In genomic region chr17:37696366-37696765, GRCh38 we compare ENCODE assay signal across 23 cellular contexts. TPM values are rescaled to one million over a fixed set of nuclear protein-coding genes. Genes with fewer than 3 reads are reported as not detected.
DNase-seq lines count a peak whose midpoint lies in the region; ATAC-seq, FAIRE-seq and TF ChIP-seq lines count a peak whose summit lies in the region.
"Had no signal": no experiment of that assay in that cellular context is flagged by ENCODE, and none has a peak within 500 bp of the region (broad histone marks: within the 10 kb centered on the region; RNA-seq: fewer than 3 reads in every experiment).

No MANE protein-coding gene starts in this region.

- H3K27me3 ChIP-seq in HepG2 (ENCODE audit: control insufficient read depth in 1 of 2, insufficient read depth in 2 of 2, low read length in 2 of 2) (no peaks in the 10 kb centered on the region), right lobe of liver (no peaks in the 10 kb centered on the region), hepatocyte (no peaks in the 10 kb centered on the region)

- H3K4me2 ChIP-seq in HepG2 (ENCODE audit: low read depth, low read length): no peak overlapping the region
- no peak overlapping the region for H3K4me2 ChIP-seq in hepatocyte

- H3K4me1 ChIP-seq in HepG2 (ENCODE audit: insufficient read depth, low read length) (peaks cover 81% of the 10 kb centered on the region), right lobe of liver (peaks cover 0 to 10% (median 0%) of the 10 kb centered on the region in 4 donors), hepatocyte (ENCODE audit: insufficient read depth) (peaks cover 26% of the 10 kb centered on the region)

- POLR2A ChIA-PET in HepG2 (lab: Yijun Ruan, JAX): interaction anchor here (2.0 kb wide), 1 partner anchor 12 kb away, joined by 9 read pairs; no protein-coding TSS in a partner anchor
- POLR2A ChIA-PET in HEK293T (lab: Yijun Ruan, JAX): no interaction called here

- no peak for DNase-seq in HepG2 (ENCODE audit: low spot score)
- no peak for DNase-seq in right lobe of liver
- no peak for DNase-seq in hepatocyte (ENCODE audit: low spot score)
- DNase-seq in progenitor cell of endocrine pancreas (ENCODE audit: low spot score, unreplicated experiment): no peak
- DNase-seq in HEK293T (ENCODE audit: extremely low spot score): no peak
- DNase-seq: C1 segment of cervical spinal cord; Caco-2; CD4-positive, alpha-beta memory T cell; DMS 273 treated with DMSO at 0.1 percent for 48 hours; DMS79; EL; GDM1; GM23248; H7; HCEC 1CT had no signal

- no peak for TF ChIP-seq EP300 in HepG2 (IDR thresholded peaks at IDR 0.05; ENCODE audit: low read depth in 2 of 2, low read length in 2 of 2)
- no peak for TF ChIP-seq EP300 in HepG2 (CRISPR knock-in tag; IDR thresholded peaks at IDR 0.05; ENCODE audit: borderline replicate concordance)

- intact Hi-C loops in HepG2 (cut with micrococcal nuclease; ENCODE audit: unreplicated experiment): no loop called here
- intact Hi-C loops in right lobe of liver (cut with DNase I): loop anchor here in 1 of 2 donors (10.0 kb wide), 1 partner anchor 78 kb away; no protein-coding TSS in a partner anchor

- H3K27me3 Mint-ChIP-seq in progenitor cell of endocrine pancreas: no peaks in the 10 kb centered on the region

- H3K4me1 Mint-ChIP-seq in progenitor cell of endocrine pancreas (ENCODE audit: low read depth): peaks cover 52% of the 10 kb centered on the region
- H3K4me1 Mint-ChIP-seq: CD4-positive, alpha-beta memory T cell had no signal

- no peak for TF ChIP-seq RAD21 in HepG2 (CRISPR knock-in tag; IDR thresholded peaks at IDR 0.05)

- no peak overlapping the region for H3K9ac ChIP-seq in HepG2 (ENCODE audit: insufficient read depth, low read depth, low read length)
- H3K9ac ChIP-seq: GM23248 had no signal

- H3K27ac Mint-ChIP-seq in progenitor cell of endocrine pancreas: peak overlapping the region; percentile 49

- no peak for FAIRE-seq in HepG2 (lab: Jason Lieb, UNC)
- FAIRE-seq: D721Med, GM12878, H1 had no signal

- H3K9me3 ChIP-seq in HepG2 (ENCODE audit: low read length): no peaks in the 10 kb centered on the region
- no peaks in the 10 kb centered on the region for H3K9me3 ChIP-seq in right lobe of liver
- no peaks in the 10 kb centered on the region for H3K9me3 ChIP-seq in hepatocyte (ENCODE audit: low read depth)

- H3K4me3 ChIP-seq in HepG2 (replicated peaks in 1 of 3; ENCODE audit: insufficient read depth in 1 of 3, low read depth in 2 of 3, low read length in 3 of 3) (no peak overlapping the region), right lobe of liver (no peak overlapping the region), hepatocyte (no peak overlapping the region)
- H3K4me3 ChIP-seq: GM12878, GM23248 had no signal

- H3K36me3 ChIP-seq in HepG2 (replicated peaks in 1 of 2; ENCODE audit: control insufficient read depth in 1 of 2, insufficient read depth in 2 of 2, low read length in 2 of 2) (peaks cover 8 to 11% of the 10 kb centered on the region in 2 experiments; a peak in 2 of 5 replicates), right lobe of liver (peaks cover 0 to 6% (median 3%) of the 10 kb centered on the region in 4 donors), hepatocyte (replicated peaks; ENCODE audit: insufficient read depth, low read depth) (no peaks in the 10 kb centered on the region)

- H3K4me3 Mint-ChIP-seq in progenitor cell of endocrine pancreas (ENCODE audit: low read depth): no peak overlapping the region
- H3K4me3 Mint-ChIP-seq: CD4-positive, alpha-beta memory T cell had no signal

- ATAC-seq in HepG2 (no peak), right lobe of liver (no peak), GM19467 (IDR thresholded peaks at IDR 0.05; ENCODE audit: unreplicated experiment) (no peak), GM18519 (IDR thresholded peaks at IDR 0.05; ENCODE audit: low FRiP score, unreplicated experiment) (no peak)
- ATAC-seq: GM12878 had no signal

- CTCF ChIA-PET in HepG2 (lab: Yijun Ruan, JAX; ENCODE audit: low intra/inter-chr PET ratio, low total read pairs): no interaction called here
- CTCF ChIA-PET in HEK293T (lab: Yijun Ruan, JAX): no interaction called here

- WGBS in HepG2 (ENCODE audit: low lambda C conversion rate): over 99% methylated on average over 7 of the region's 7 CpGs
- 78% methylated on average over 5 of the region's 7 CpGs for WGBS in right lobe of liver (ENCODE audit: insufficient coverage, low coverage, low lambda C conversion rate, missing lambda C conversion rate)
- WGBS in hepatocyte (ENCODE audit: low lambda C conversion rate, missing lambda C conversion rate): 94% methylated on average over 7 of the region's 7 CpGs

- H2AFZ ChIP-seq in HepG2 (ENCODE audit: low read length) (no peak overlapping the region), hepatocyte (no peak overlapping the region)
- H2AFZ ChIP-seq: GM23248 had no signal

- H4K20me1 ChIP-seq in HepG2 (ENCODE audit: insufficient read depth, low read length) (no peaks in the 10 kb centered on the region), hepatocyte (ENCODE audit: insufficient read depth, poor library complexity, severe bottlenecking) (no peaks in the 10 kb centered on the region)

- H3K36me3 Mint-ChIP-seq in progenitor cell of endocrine pancreas (ENCODE audit: insufficient read depth): peaks cover 68% of the 10 kb centered on the region
- H3K36me3 Mint-ChIP-seq: CD4-positive, alpha-beta memory T cell had no signal

- BruUV-seq in HepG2 (replicated peaks; lab: Mats Ljungman, UMichigan): no TSS peak

- no peak for TF ChIP-seq CTCF in HepG2 (CRISPR knock-in tag; IDR thresholded peaks at IDR 0.05)
- TF ChIP-seq CTCF in right lobe of liver (IDR thresholded peaks at IDR 0.05): no peak
- no peak for TF ChIP-seq CTCF in hepatocyte (IDR thresholded peaks at IDR 0.05; ENCODE audit: poor library complexity)
- no peak for TF ChIP-seq CTCF in progenitor cell of endocrine pancreas (IDR thresholded peaks at IDR 0.05; ENCODE audit: unreplicated experiment)

- in situ Hi-C loops in HepG2 (cut with HindIII; ENCODE audit: extremely low pct_ligation_motif_present, low pct_unique_long_range_greater_than_20kb): no loop called here

- TF ChIP-seq POLR2A in HepG2 (IDR thresholded peaks at IDR 0.05; ENCODE audit: insufficient read depth in 1 of 2, low read depth in 2 of 2, low read length in 2 of 2): no peak
- TF ChIP-seq POLR2A in right lobe of liver (IDR thresholded peaks at IDR 0.05): no peak

- no peaks in the 10 kb centered on the region for H3K79me2 ChIP-seq in HepG2 (ENCODE audit: insufficient read depth, low read length)
- no peaks in the 10 kb centered on the region for H3K79me2 ChIP-seq in hepatocyte

- peaks cover 3% of the 10 kb centered on the region for H3K9me3 Mint-ChIP-seq in progenitor cell of endocrine pancreas (ENCODE audit: low read depth)

- H3K27ac ChIP-seq in HepG2 (ENCODE audit: extremely low read length, insufficient read depth, low read length) (no peak overlapping the region), right lobe of liver (no peak overlapping the region), hepatocyte (peak overlapping the region; percentile 27)
- H3K27ac ChIP-seq: GM23248 had no signal

- H3K9me2 ChIP-seq in hepatocyte (replicated peaks; ENCODE audit: insufficient read depth): no peaks in the 10 kb centered on the region

RNA-seq across cellular contexts. Expression of gene HNF1B, which starts 48.5 kb away (rescaled TPM):
- 1.8 and 1.9 TPM in 2 replicates for total RNA-seq in HepG2 (2016; rRNA removed; fragmentation: Illumina TruSeq; extraction: Trizol)
- total RNA-seq in HepG2 (2016; cell fraction: cytosol; rRNA removed; fragmentation: Illumina TruSeq; extraction: Trizol; ENCODE audit: low read depth): 0.71 TPM in 2 replicates
- total RNA-seq in HepG2 (2016; cell fraction: insoluble cytoplasmic fraction; rRNA removed; fragmentation: Illumina TruSeq; extraction: Trizol): 1.8 and 2.1 TPM in 2 replicates
- total RNA-seq in HepG2 (2016; cell fraction: membrane; rRNA removed; fragmentation: Illumina TruSeq; extraction: Trizol): 1.4 and 1.5 TPM in 2 replicates
- 2.8 and 3.7 TPM in 2 replicates for total RNA-seq in HepG2 (2016; cell fraction: nucleus; rRNA removed; fragmentation: Illumina TruSeq; extraction: Trizol)
- 4.3 and 5.3 TPM in 2 replicates for polyA plus RNA-seq in HepG2 (2011; rRNA removed)
- polyA plus RNA-seq in HepG2 (2011; cell fraction: cytosol; rRNA removed): 4.9 and 7.0 TPM in 2 replicates
- polyA plus RNA-seq in HepG2 (2011; cell fraction: nucleus; rRNA removed): 6.6 and 9.3 TPM in 2 replicates
- polyA plus RNA-seq in HepG2 (2012): 6.9 and 8.5 TPM in 2 replicates
- 0.77 and 0.84 TPM in 2 replicates for polyA plus RNA-seq in HepG2 (2016; cell fraction: cytosol; fragmentation: Illumina TruSeq; extraction: Trizol; ENCODE audit: low read depth)
- polyA plus RNA-seq in HepG2 (2016; cell fraction: insoluble cytoplasmic fraction; fragmentation: Illumina TruSeq; extraction: Trizol; ENCODE audit: low read depth): 3.8 and 5.8 TPM in 2 replicates
- polyA plus RNA-seq in HepG2 (2016; cell fraction: membrane; fragmentation: Illumina TruSeq; extraction: Trizol; ENCODE audit: low read depth): 2.1 and 2.2 TPM in 2 replicates
- polyA plus RNA-seq in HepG2 (2016; cell fraction: nucleus; fragmentation: Illumina TruSeq; extraction: Trizol; ENCODE audit: insufficient read depth, low read depth): 7.4 and 7.8 TPM in 2 replicates
- 10.9 TPM in 1 of 2 replicates, not detected in the other for polyA minus RNA-seq in HepG2 (2011; rRNA and poly(A)+ RNA removed; ENCODE audit: low replicate concordance)
- polyA minus RNA-seq in HepG2 (2011; cell fraction: cytosol; rRNA and poly(A)+ RNA removed): 3.4 and 5.0 TPM in 2 replicates
- 8.7 and 9.5 TPM in 2 replicates for polyA minus RNA-seq in HepG2 (2011; cell fraction: nucleus; rRNA and poly(A)+ RNA removed)
- 1 to 10 TPM; 5.2 to 7.0 (median 5.7) TPM for total RNA-seq in right lobe of liver
- total RNA-seq in hepatocyte: 5.7 and 8.8 TPM in 2 replicates
- polyA plus RNA-seq in hepatocyte: 18.2 and 19.6 TPM in 2 replicates
- total RNA-seq in progenitor cell of endocrine pancreas: 96.9 and 99.1 TPM in 2 replicates
- total RNA-seq: A172; A673; CD4-positive, alpha-beta memory T cell; GM23248 had no signal
- polyA plus RNA-seq: BJ; CD4-positive, alpha-beta memory T cell; GM23248 had no signal

RNA-seq across cellular contexts. Expression of gene DDX52, which starts 53.1 kb away (rescaled TPM):
- 36.1 and 41.4 TPM in 2 replicates for total RNA-seq in HepG2 (2016; rRNA removed; fragmentation: Illumina TruSeq; extraction: Trizol)
- 3.2 and 3.8 TPM in 2 replicates for total RNA-seq in HepG2 (2016; cell fraction: cytosol; rRNA removed; fragmentation: Illumina TruSeq; extraction: Trizol; ENCODE audit: low read depth)
- 32.4 and 35.5 TPM in 2 replicates for total RNA-seq in HepG2 (2016; cell fraction: insoluble cytoplasmic fraction; rRNA removed; fragmentation: Illumina TruSeq; extraction: Trizol)
- total RNA-seq in HepG2 (2016; cell fraction: membrane; rRNA removed; fragmentation: Illumina TruSeq; extraction: Trizol): 7.0 and 8.2 TPM in 2 replicates
- total RNA-seq in HepG2 (2016; cell fraction: nucleus; rRNA removed; fragmentation: Illumina TruSeq; extraction: Trizol): 28.1 and 32.8 TPM in 2 replicates
- 6.8 and 8.9 TPM in 2 replicates for polyA plus RNA-seq in HepG2 (2011; rRNA removed)
- 3.8 and 4.9 TPM in 2 replicates for polyA plus RNA-seq in HepG2 (2011; cell fraction: cytosol; rRNA removed)
- 10.2 and 15.6 TPM in 2 replicates for polyA plus RNA-seq in HepG2 (2011; cell fraction: nucleus; rRNA removed)
- 9.8 and 12.1 TPM in 2 replicates for polyA plus RNA-seq in HepG2 (2012)
- polyA plus RNA-seq in HepG2 (2016; cell fraction: cytosol; fragmentation: Illumina TruSeq; extraction: Trizol; ENCODE audit: low read depth): 1.5 TPM in 2 replicates
- polyA plus RNA-seq in HepG2 (2016; cell fraction: insoluble cytoplasmic fraction; fragmentation: Illumina TruSeq; extraction: Trizol; ENCODE audit: low read depth): 26.1 and 28.9 TPM in 2 replicates
- polyA plus RNA-seq in HepG2 (2016; cell fraction: membrane; fragmentation: Illumina TruSeq; extraction: Trizol; ENCODE audit: low read depth): 3.2 and 3.6 TPM in 2 replicates
- 32.6 and 38.8 TPM in 2 replicates for polyA plus RNA-seq in HepG2 (2016; cell fraction: nucleus; fragmentation: Illumina TruSeq; extraction: Trizol; ENCODE audit: insufficient read depth, low read depth)
- 11.5 and 16.2 TPM in 2 replicates for polyA minus RNA-seq in HepG2 (2011; rRNA and poly(A)+ RNA removed; ENCODE audit: low replicate concordance)
- 6.5 and 8.3 TPM in 2 replicates for polyA minus RNA-seq in HepG2 (2011; cell fraction: cytosol; rRNA and poly(A)+ RNA removed)
- 35.7 and 37.2 TPM in 2 replicates for polyA minus RNA-seq in HepG2 (2011; cell fraction: nucleus; rRNA and poly(A)+ RNA removed)
- 10 to 100 TPM; 11.8 to 14.4 (median 13.1) TPM for total RNA-seq in right lobe of liver
- 44.0 and 45.7 TPM in 2 replicates for total RNA-seq in hepatocyte
- polyA plus RNA-seq in hepatocyte: 28.8 and 31.0 TPM in 2 replicates
- total RNA-seq in progenitor cell of endocrine pancreas: 77.2 and 79.4 TPM in 2 replicates

Comparison
In these comparisons a context has a peak if more than half of its experiments do, and no peak if none do; other contexts are left out.
1. RNA of gene HNF1B, which starts 48.5 kb away (total RNA-seq): 96.9 to 99.1 TPM in progenitor cell of endocrine pancreas; 5.7 to 8.8 TPM in hepatocyte, 5.2 to 7.0 TPM in right lobe of liver and 0.71 to 3.7 TPM in HepG2; every median in the first group is over 10 times any median in the second.